Comparison of ENCODE assay signal across 26 cellular contexts in the genomic region with DNA sequence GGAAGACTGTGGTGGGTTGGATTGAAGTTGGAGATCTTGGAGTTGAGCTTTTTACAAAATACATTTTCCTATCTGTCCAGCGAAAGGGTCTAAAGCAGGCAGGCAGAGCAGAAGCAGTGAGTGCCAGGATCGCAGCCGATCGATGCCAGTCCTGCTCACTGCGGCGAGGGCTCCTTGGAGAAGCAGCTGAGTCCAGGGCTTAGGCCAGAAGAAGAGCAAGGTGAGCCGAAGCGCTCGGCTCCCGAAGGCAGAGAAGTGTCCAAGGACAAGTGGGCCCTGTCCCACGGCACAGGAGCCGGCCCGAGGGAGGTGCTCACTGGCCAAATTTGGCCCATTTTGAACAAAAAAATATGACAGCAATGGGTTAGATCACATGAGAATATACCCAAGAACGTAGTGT.
"Had no signal": no experiment of that assay in that cellular context is flagged by ENCODE, and none has a peak within 500 bp of the region (broad histone marks: within the 10 kb centered on the region; RNA-seq: fewer than 3 reads in every experiment).

No MANE protein-coding gene starts in this region.

- H3K9me3 Mint-ChIP-seq: dendritic cell treated with granulocyte-macrophage colony-stimulating factor and Interleukin-4, amounts not matched to agents 40 ng/mL and 50 ng/mL, for 4 days had no signal

- H3K4me3 Mint-ChIP-seq: dendritic cell treated with granulocyte-macrophage colony-stimulating factor and Interleukin-4, amounts not matched to agents 40 ng/mL and 50 ng/mL, for 4 days; effector memory CD8-positive, alpha-beta T cell; endodermal cell; immature natural killer cell; memory B cell; mesothelial cell of epicardium; naive B cell had no signal

- H3K4me1 ChIP-seq: colonic mucosa, foreskin keratinocyte, gastroesophageal sphincter, left lung had no signal

- H3K36me3 ChIP-seq: colonic mucosa, esophagus muscularis mucosa, gastroesophageal sphincter, heart left ventricle, left lung had no signal

- H3K9me3 ChIP-seq: colonic mucosa, esophagus muscularis mucosa, gastroesophageal sphincter, heart left ventricle, left lung, mucosa of descending colon had no signal

- ATAC-seq: effector memory CD8-positive, alpha-beta T cell; foreskin keratinocyte; gastroesophageal sphincter; heart left ventricle; left cardiac atrium; left lung; left ventricle myocardium superior; mucosa of descending colon had no signal

- H3K4me1 Mint-ChIP-seq: immature natural killer cell, memory B cell, mesothelial cell of epicardium, naive B cell had no signal

- FAIRE-seq: endometrium, endothelial cell of umbilical vein, frontal cortex had no signal

- H3K79me2 ChIP-seq: hepatocyte had no signal

- H3K27me3 Mint-ChIP-seq: dendritic cell treated with granulocyte-macrophage colony-stimulating factor and Interleukin-4, amounts not matched to agents 40 ng/mL and 50 ng/mL, for 4 days had no signal

- H3K27ac ChIP-seq: colonic mucosa, esophagus muscularis mucosa, foreskin keratinocyte, gastroesophageal sphincter, heart left ventricle, hepatocyte, left lung had no signal

- H3K36me3 Mint-ChIP-seq: immature natural killer cell, mesothelial cell of epicardium, naive B cell had no signal

- H3K27ac Mint-ChIP-seq: dendritic cell treated with granulocyte-macrophage colony-stimulating factor and Interleukin-4, amounts not matched to agents 40 ng/mL and 50 ng/mL, for 4 days; effector memory CD8-positive, alpha-beta T cell; endodermal cell; immature natural killer cell; memory B cell; mesothelial cell of epicardium; naive B cell had no signal

- DNase-seq: colonic mucosa; cortex of kidney; effector CD8-positive, alpha-beta T cell; effector memory CD8-positive, alpha-beta T cell; endodermal cell; foreskin keratinocyte; heart left ventricle; hypothalamus; immature natural killer cell; islet precursor cell; left cardiac atrium; left lung; left ventricle myocardium superior; mammary epithelial cell; mucosa of descending colon; naive B cell had no signal

- H3K27me3 ChIP-seq: colonic mucosa, foreskin keratinocyte, heart left ventricle, hepatocyte had no signal

- H3K4me2 ChIP-seq: hepatocyte had no signal

- H3K4me3 ChIP-seq: colonic mucosa, esophagus muscularis mucosa, gastroesophageal sphincter, heart left ventricle, hepatocyte, left lung, lung, mucosa of descending colon had no signal
